In the genomic region with DNA sequence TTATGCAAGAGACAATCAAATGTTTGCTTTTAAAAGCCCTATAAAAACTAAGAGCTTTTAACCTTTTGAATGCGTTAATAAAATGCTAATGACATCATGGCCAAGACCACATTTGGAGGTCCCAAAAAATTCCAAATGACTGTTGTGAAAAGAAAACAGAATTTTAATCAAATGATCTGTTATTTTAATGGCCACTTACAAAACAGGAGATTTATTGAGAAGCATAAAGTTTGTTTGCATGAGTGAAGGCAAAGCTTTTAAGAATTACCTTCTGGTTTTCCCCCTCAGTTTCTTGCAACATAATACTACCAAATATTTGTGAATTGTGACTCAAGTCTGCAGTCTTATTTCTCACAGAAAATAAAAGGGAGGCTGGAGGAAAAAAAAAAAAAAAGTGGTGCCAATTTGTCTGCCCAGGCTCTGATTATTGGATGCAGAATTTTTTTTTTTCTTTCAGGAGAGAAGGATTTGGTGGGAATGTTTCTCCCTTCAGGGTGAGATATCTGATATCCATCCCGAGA, we compare ENCODE assay signal across 2 cellular contexts.
TF ChIP-seq lines count a peak whose summit lies in the region.

No MANE protein-coding gene starts in this region.

TF ChIP-seq in HEK293, 187 proteins besides CTCF, POLR2A, EP300 and RAD21 (continued from another document and continues in another):
- peak; percentile 85 for TF ChIP-seq WT1 (tag by site-specific recombination; IDR thresholded peaks at IDR 0.05)
- TF ChIP-seq, protein P1, sequence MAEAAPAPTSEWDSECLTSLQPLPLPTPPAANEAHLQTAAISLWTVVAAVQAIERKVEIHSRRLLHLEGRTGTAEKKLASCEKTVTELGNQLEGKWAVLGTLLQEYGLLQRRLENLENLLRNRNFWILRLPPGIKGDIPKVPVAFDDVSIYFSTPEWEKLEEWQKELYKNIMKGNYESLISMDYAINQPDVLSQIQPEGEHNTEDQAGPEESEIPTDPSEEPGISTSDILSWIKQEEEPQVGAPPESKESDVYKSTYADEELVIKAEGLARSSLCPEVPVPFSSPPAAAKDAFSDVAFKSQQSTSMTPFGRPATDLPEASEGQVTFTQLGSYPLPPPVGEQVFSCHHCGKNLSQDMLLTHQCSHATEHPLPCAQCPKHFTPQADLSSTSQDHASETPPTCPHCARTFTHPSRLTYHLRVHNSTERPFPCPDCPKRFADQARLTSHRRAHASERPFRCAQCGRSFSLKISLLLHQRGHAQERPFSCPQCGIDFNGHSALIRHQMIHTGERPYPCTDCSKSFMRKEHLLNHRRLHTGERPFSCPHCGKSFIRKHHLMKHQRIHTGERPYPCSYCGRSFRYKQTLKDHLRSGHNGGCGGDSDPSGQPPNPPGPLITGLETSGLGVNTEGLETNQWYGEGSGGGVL (tag by site-specific recombination; IDR thresholded peaks at IDR 0.05) = peak; percentile 76
- 0 out of 2 replicates have a peak, but pooled peaks have one; percentile 34 for TF ChIP-seq OVOL3 (tag by site-specific recombination; IDR thresholded peaks at IDR 0.05)
- TF ChIP-seq ZNF274 (IDR thresholded peaks at IDR 0.05; ENCODE audit: low read length) = no peak
- no peak for TF ChIP-seq ZNF274 (tag by site-specific recombination; IDR thresholded peaks at IDR 0.05; ENCODE audit: borderline replicate concordance)
- TF ChIP-seq, protein P2, sequence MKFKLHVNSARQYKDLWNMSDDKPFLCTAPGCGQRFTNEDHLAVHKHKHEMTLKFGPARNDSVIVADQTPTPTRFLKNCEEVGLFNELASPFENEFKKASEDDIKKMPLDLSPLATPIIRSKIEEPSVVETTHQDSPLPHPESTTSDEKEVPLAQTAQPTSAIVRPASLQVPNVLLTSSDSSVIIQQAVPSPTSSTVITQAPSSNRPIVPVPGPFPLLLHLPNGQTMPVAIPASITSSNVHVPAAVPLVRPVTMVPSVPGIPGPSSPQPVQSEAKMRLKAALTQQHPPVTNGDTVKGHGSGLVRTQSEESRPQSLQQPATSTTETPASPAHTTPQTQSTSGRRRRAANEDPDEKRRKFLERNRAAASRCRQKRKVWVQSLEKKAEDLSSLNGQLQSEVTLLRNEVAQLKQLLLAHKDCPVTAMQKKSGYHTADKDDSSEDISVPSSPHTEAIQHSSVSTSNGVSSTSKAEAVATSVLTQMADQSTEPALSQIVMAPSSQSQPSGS (tag by site-specific recombination; IDR thresholded peaks at IDR 0.05; ENCODE audit: low read depth) = peak; percentile 84
- no peak for TF ChIP-seq YY1 (tag by site-specific recombination; IDR thresholded peaks at IDR 0.05)
- TF ChIP-seq ZNF114 (tag by site-specific recombination; IDR thresholded peaks at IDR 0.05) = no peak
- TF ChIP-seq ZNF211 (tag by site-specific recombination; IDR thresholded peaks at IDR 0.05; ENCODE audit: low read depth) = no peak
- TF ChIP-seq SP7 (tag by site-specific recombination; IDR thresholded peaks at IDR 0.05) = no peak
- no peak for TF ChIP-seq ZNF174 (tag by site-specific recombination; IDR thresholded peaks at IDR 0.05)
- TF ChIP-seq ZBTB48 (tag by site-specific recombination; IDR thresholded peaks at IDR 0.05) = no peak
- 0 out of 2 replicates have a peak, but pooled peaks have one; percentile 11 for TF ChIP-seq ZNF10 (tag by site-specific recombination; IDR thresholded peaks at IDR 0.05)
- TF ChIP-seq, protein P3, sequence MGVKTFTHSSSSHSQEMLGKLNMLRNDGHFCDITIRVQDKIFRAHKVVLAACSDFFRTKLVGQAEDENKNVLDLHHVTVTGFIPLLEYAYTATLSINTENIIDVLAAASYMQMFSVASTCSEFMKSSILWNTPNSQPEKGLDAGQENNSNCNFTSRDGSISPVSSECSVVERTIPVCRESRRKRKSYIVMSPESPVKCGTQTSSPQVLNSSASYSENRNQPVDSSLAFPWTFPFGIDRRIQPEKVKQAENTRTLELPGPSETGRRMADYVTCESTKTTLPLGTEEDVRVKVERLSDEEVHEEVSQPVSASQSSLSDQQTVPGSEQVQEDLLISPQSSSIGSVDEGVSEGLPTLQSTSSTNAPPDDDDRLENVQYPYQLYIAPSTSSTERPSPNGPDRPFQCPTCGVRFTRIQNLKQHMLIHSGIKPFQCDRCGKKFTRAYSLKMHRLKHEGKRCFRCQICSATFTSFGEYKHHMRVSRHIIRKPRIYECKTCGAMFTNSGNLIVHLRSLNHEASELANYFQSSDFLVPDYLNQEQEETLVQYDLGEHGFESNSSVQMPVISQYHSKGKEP (tag by site-specific recombination; IDR thresholded peaks at IDR 0.05) = peak; percentile 97
- TF ChIP-seq GLI2 (tag by site-specific recombination; IDR thresholded peaks at IDR 0.05; ENCODE audit: borderline replicate concordance, low read depth) = no peak
- TF ChIP-seq HOXC10 (CRISPR knock-in tag; IDR thresholded peaks at IDR 0.05) = no peak
- TF ChIP-seq, protein P4, sequence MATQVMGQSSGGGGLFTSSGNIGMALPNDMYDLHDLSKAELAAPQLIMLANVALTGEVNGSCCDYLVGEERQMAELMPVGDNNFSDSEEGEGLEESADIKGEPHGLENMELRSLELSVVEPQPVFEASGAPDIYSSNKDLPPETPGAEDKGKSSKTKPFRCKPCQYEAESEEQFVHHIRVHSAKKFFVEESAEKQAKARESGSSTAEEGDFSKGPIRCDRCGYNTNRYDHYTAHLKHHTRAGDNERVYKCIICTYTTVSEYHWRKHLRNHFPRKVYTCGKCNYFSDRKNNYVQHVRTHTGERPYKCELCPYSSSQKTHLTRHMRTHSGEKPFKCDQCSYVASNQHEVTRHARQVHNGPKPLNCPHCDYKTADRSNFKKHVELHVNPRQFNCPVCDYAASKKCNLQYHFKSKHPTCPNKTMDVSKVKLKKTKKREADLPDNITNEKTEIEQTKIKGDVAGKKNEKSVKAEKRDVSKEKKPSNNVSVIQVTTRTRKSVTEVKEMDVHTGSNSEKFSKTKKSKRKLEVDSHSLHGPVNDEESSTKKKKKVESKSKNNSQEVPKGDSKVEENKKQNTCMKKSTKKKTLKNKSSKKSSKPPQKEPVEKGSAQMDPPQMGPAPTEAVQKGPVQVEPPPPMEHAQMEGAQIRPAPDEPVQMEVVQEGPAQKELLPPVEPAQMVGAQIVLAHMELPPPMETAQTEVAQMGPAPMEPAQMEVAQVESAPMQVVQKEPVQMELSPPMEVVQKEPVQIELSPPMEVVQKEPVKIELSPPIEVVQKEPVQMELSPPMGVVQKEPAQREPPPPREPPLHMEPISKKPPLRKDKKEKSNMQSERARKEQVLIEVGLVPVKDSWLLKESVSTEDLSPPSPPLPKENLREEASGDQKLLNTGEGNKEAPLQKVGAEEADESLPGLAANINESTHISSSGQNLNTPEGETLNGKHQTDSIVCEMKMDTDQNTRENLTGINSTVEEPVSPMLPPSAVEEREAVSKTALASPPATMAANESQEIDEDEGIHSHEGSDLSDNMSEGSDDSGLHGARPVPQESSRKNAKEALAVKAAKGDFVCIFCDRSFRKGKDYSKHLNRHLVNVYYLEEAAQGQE (tag by site-specific recombination; IDR thresholded peaks at IDR 0.05) = no peak
- TF ChIP-seq ZNF791 (tag by site-specific recombination; IDR thresholded peaks at IDR 0.05) = no peak
- TF ChIP-seq ZNF544 (tag by site-specific recombination; IDR thresholded peaks at IDR 0.05) = no peak

TF ChIP-seq in SK-N-SH treated with all-trans-retinoic acid at 6 μM for 48 hours, 23 proteins besides CTCF, POLR2A, EP300 and RAD21 (continued from another document):
- TF ChIP-seq, protein P5, sequence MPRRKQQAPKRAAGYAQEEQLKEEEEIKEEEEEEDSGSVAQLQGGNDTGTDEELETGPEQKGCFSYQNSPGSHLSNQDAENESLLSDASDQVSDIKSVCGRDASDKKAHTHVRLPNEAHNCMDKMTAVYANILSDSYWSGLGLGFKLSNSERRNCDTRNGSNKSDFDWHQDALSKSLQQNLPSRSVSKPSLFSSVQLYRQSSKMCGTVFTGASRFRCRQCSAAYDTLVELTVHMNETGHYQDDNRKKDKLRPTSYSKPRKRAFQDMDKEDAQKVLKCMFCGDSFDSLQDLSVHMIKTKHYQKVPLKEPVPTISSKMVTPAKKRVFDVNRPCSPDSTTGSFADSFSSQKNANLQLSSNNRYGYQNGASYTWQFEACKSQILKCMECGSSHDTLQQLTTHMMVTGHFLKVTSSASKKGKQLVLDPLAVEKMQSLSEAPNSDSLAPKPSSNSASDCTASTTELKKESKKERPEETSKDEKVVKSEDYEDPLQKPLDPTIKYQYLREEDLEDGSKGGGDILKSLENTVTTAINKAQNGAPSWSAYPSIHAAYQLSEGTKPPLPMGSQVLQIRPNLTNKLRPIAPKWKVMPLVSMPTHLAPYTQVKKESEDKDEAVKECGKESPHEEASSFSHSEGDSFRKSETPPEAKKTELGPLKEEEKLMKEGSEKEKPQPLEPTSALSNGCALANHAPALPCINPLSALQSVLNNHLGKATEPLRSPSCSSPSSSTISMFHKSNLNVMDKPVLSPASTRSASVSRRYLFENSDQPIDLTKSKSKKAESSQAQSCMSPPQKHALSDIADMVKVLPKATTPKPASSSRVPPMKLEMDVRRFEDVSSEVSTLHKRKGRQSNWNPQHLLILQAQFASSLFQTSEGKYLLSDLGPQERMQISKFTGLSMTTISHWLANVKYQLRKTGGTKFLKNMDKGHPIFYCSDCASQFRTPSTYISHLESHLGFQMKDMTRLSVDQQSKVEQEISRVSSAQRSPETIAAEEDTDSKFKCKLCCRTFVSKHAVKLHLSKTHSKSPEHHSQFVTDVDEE (CRISPR knock-in tag; IDR thresholded peaks at IDR 0.05) = no peak
- no peak for TF ChIP-seq PPARA (CRISPR knock-in tag; IDR thresholded peaks at IDR 0.05; ENCODE audit: borderline replicate concordance)
TF ChIP-seq in SK-N-SH treated with all-trans-retinoic acid at 6 μM for 48 hours: peak in this region for 2.
